In the genomic region with DNA sequence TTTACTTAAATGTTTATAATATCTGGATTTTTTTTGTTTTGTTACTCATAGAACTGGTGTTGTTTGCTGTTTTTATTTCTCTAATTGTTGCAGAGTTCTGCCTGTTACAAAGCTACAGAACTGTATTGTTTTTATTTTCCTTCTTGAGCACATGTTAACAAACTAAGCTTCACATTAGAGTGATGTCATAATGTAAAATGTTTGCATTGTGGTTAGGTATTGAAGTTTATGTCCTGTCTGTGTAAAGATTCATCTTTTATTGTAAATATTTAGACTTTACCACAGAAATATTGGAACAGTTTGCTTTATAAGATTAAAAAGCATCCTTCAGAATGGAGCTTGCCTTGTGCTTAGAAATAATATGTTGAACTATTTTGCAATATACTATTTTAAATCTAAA, we compare ENCODE assay signal across 32 cellular contexts.
"Had no signal": no experiment of that assay in that cellular context is flagged by ENCODE, and none has a peak within 500 bp of the region (broad histone marks: within the 10 kb centered on the region; RNA-seq: fewer than 3 reads in every experiment).

No MANE protein-coding gene starts in this region.

- H3K4me3 ChIP-seq: PC-9 had no signal

- ATAC-seq: activated CD8-positive, alpha-beta memory T cell treated with anti-CD3 and anti-CD28 coated beads, Interleukin-2, amount 10 ng/mL, durations not matched to agents 7 days and 5 days; activated naive CD8-positive, alpha-beta T cell treated with anti-CD3 and anti-CD28 coated beads, Interleukin-2, amount 50 U/mL, for 24 hours; Right ventricle myocardium inferior; T-cell; T-helper 17 cell had no signal

- DNase-seq: activated CD4-positive, alpha-beta memory T cell treated with anti-CD3 and anti-CD28 coated beads, Interleukin-2, amount 10 ng/mL, durations not matched to agents 7 days and 5 days; activated CD4-positive, alpha-beta T cell treated with anti-CD3 and anti-CD28 coated beads for 1 hour; activated CD4-positive, alpha-beta T cell treated with anti-CD3 and anti-CD28 coated beads for 48 hours; activated CD4-positive, CD25-positive, alpha-beta regulatory T cell; activated CD8-positive, alpha-beta memory T cell treated with anti-CD3 and anti-CD28 coated beads for 24 hours; activated CD8-positive, alpha-beta memory T cell treated with anti-CD3 and anti-CD28 coated beads, Interleukin-2, amount 10 ng/mL, durations not matched to agents 7 days and 5 days; activated CD8-positive, alpha-beta memory T cell treated with anti-CD3 and anti-CD28 coated beads, Interleukin-2, amount 50 U/mL, for 48 hours; activated effector memory CD4-positive, alpha-beta T cell treated with Interleukin-2 at 50 U/mL for 16 hours; activated naive CD4-positive, alpha-beta T cell treated with anti-CD3 and anti-CD28 coated beads, Interleukin-2, amount 10 ng/mL, durations not matched to agents 7 days and 5 days; activated naive CD8-positive, alpha-beta T cell treated with anti-CD3 and anti-CD28 coated beads, Interleukin-2, amount 50 U/mL, for 24 hours; activated T-cell treated with anti-CD3 and anti-CD28 coated beads, Interleukin-2, amount 50 U/mL, for 48 hours; anterior cingulate cortex; central memory CD4-positive, alpha-beta T cell; NCI-H1092 treated with DMSO at 0.1 percent for 48 hours; NCI-H1417; NCI-H146; NCI-H187; NCI-H2029 treated with DMSO at 0.1 percent for 48 hours; NCI-H2107; NCI-H2171; NCI-H510A; NCI-H526; NCI-H748 treated with DMSO at 0.1 percent for 48 hours; NK-92 treated with Interleukin-12 subunit alpha and Interleukin-12 subunit beta, amount 100 ng/mL, for 24 hours; PC-9; T-cell; T-helper 17 cell; WERI-Rb-1 had no signal

- H3K4me2 ChIP-seq: KMS-11, PC-9 had no signal

- H2AFZ ChIP-seq: PC-9 had no signal

- H3K27ac ChIP-seq: KMS-11, PC-9, RWPE1, WERI-Rb-1 had no signal

- FAIRE-seq: RCC 7860 had no signal

- H3K9ac ChIP-seq: KMS-11 had no signal
